8 cellular contexts compared by ENCODE assay signal in the genomic region with DNA sequence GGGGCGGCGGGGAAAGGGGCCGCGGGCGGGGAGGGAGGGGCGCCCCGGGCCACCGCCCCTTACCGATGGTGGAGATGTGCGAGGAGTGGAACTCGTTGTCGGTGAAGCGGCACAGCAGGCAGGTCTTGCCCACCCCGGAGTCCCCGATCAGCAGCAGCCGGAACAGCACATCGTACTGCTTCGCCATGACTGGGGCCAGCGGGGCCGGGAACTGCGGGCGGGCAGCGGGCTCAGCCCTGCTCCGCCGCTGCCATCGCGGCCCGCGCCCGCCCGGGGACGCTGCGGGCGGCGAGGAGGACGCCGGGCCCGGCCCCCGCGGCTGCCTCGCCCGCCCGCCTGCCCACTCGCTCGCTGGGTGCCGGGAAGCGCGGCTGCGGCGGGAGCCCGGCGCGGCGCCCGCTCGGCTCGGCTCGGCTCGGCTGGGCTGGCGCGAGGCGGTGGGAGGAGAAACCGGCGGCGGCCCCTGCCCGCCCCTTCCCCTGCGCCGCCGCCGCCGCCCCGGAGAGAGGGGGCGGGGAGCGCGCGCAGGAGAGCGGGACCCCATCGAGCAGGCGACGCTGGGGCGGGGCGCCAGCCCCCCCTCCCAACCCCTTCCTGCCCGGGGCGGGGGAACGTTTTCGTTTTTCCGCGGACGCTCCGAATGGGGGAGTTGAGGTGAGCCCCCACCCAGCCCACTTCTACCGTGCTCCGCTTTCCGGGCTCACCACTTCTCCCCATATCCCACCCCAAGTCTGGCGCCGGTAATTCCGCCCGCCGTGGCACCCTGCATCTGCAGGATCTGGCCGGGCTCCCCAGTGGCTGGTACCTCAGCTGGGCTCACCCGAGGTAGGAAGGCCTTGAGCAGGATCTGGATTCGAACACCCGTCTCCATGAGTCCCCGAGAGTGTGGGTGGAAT. TPM values are rescaled to one million over a fixed set of nuclear protein-coding genes. Genes with fewer than 3 reads are reported as not detected.
DNase-seq lines count a peak whose midpoint lies in the region; TF ChIP-seq lines count a peak whose summit lies in the region.

A gene (minus strand): TSS at position 447 of the 896 bp plus-strand sequence. CDS start 260 bp downstream, at position 187.

- peak within 1 kb of the TSS; percentile 89 for H3K14ac ChIP-seq in trophoblast cell (ENCODE audit: low read length)

- intact Hi-C loops in PC-9 (cut with micrococcal nuclease; ENCODE audit: unreplicated experiment) = loop anchor here (1.0 to 5.0 kb wide), 3 partner anchors 30 to 470 kb away; a partner anchor contains a TSS
- intact Hi-C loops in cardiac septum (cut with DNase I) = loop anchor here (5.0 kb wide), 1 partner anchor 60 kb away; a partner anchor contains a TSS

- peak within 1 kb of the TSS; percentile 90 for H2BK120ac ChIP-seq in trophoblast cell (ENCODE audit: insufficient read depth, low read length, poor library complexity)

- H3K79me1 ChIP-seq in trophoblast cell (ENCODE audit: low read length) = peaks cover 10% of the 10 kb centered on the region

- peak within 1 kb of the TSS; percentile 92 for H3K18ac ChIP-seq in trophoblast cell (ENCODE audit: low read length)

- peak within 1 kb of the TSS; percentile 77 for H4K12ac ChIP-seq in trophoblast cell (ENCODE audit: low read depth, low read length)

- peak within 1 kb of the TSS in 10 of 11 experiments; percentile 56 to 76 (median 72); a peak in 20 of 22 replicates for H3K27ac ChIP-seq in BLaER1 treated with 17β-estradiol and CSF1 and Interleukin-3, amounts not matched to agents 10 nM and 100 nM
- H3K27ac ChIP-seq in PC-9 (peak within 1 kb of the TSS; percentile 79), trophoblast cell (ENCODE audit: low read depth, low read length) (no peak within 1 kb of the TSS)

- H3K27ac Mint-ChIP-seq in activated naive CD8-positive, alpha-beta T cell = peak within 1 kb of the TSS; percentile 46

- peaks cover 2% of the 10 kb centered on the region for H3K36me3 Mint-ChIP-seq in activated naive CD8-positive, alpha-beta T cell

- peaks cover 39% of the 10 kb centered on the region for H3F3A ChIP-seq in PC-9 (ENCODE audit: insufficient read depth, low read depth)

- no peaks in the 10 kb centered on the region for H3K9me3 Mint-ChIP-seq in activated naive CD8-positive, alpha-beta T cell (ENCODE audit: low read depth)

- H4K8ac ChIP-seq in trophoblast cell (ENCODE audit: low read depth, low read length) = peak within 1 kb of the TSS; percentile 97

- H4K91ac ChIP-seq in trophoblast cell (ENCODE audit: low read depth, low read length) = peak within 1 kb of the TSS; percentile 83

- H3K4me1 Mint-ChIP-seq in activated naive CD8-positive, alpha-beta T cell (ENCODE audit: low read depth) = peaks cover 8% of the 10 kb centered on the region

- CTCF ChIA-PET in PC-9 (lab: Charles Lee) = no interaction called here

- H3K23ac ChIP-seq in trophoblast cell (ENCODE audit: low read length) = no peak within 1 kb of the TSS

- peak within 1 kb of the TSS; percentile 73 to 88 (median 83) for H3K9ac ChIP-seq in BLaER1 treated with 17β-estradiol and CSF1 and Interleukin-3, amounts not matched to agents 10 nM and 100 nM
- peak within 1 kb of the TSS; percentile 54 for H3K9ac ChIP-seq in trophoblast cell (ENCODE audit: low read length)

- BruUV-seq in PC-9 (replicated peaks; lab: Mats Ljungman, UMichigan) = no TSS peak

- H3K4me3 ChIP-seq in BLaER1 treated with 17β-estradiol and CSF1 and Interleukin-3, amounts not matched to agents 10 nM and 100 nM = peak within 1 kb of the TSS; percentile 56 to 85 (median 78)
- H3K4me3 ChIP-seq in PC-9 (peak within 1 kb of the TSS; percentile 83), trophoblast cell (ENCODE audit: low read depth, low read length) (peak within 1 kb of the TSS; percentile 87)

- H2AK5ac ChIP-seq in trophoblast cell (ENCODE audit: low read length) = peak within 1 kb of the TSS; percentile 53

- H3K27me3 ChIP-seq in BLaER1 treated with 17β-estradiol and CSF1 and Interleukin-3, amounts not matched to agents 10 nM and 100 nM = 0 out of 22 replicates have a peak, but pooled peaks cover 0 to 8% (median 0%) of the 10 kb centered on the region in 11 experiments
- H3K27me3 ChIP-seq in PC-9 (ENCODE audit: insufficient read depth, low read depth) (no peaks in the 10 kb centered on the region), trophoblast cell (ENCODE audit: insufficient read depth, low read length) (no peaks in the 10 kb centered on the region)

- H3K27me3 Mint-ChIP-seq in activated naive CD8-positive, alpha-beta T cell = no peaks in the 10 kb centered on the region

- H3K4me3 Mint-ChIP-seq in activated naive CD8-positive, alpha-beta T cell = peak within 1 kb of the TSS; percentile 86

- H2AFZ ChIP-seq in PC-9 (peak within 1 kb of the TSS; percentile 83), trophoblast cell (ENCODE audit: insufficient read depth, low read length, poor library complexity) (peak within 1 kb of the TSS; percentile 96)

- H3K36me3 ChIP-seq in BLaER1 treated with 17β-estradiol and CSF1 and Interleukin-3, amounts not matched to agents 10 nM and 100 nM = no peaks in the 10 kb centered on the region
- 0 out of 2 replicates have a peak, but pooled peaks cover 3% of the 10 kb centered on the region for H3K36me3 ChIP-seq in PC-9 (ENCODE audit: low read depth)
- no peaks in the 10 kb centered on the region for H3K36me3 ChIP-seq in trophoblast cell (ENCODE audit: control insufficient read depth in 1 of 2, insufficient read depth in 2 of 2, low read length in 2 of 2)

- H4K20me1 ChIP-seq in BLaER1 treated with 17β-estradiol and CSF1 and Interleukin-3, amounts not matched to agents 10 nM and 100 nM = peaks cover 0 to 20% (median 10%) of the 10 kb centered on the region in 11 experiments; a peak in 8 of 22 replicates
- H4K20me1 ChIP-seq in PC-9 (ENCODE audit: insufficient read depth) = no peaks in the 10 kb centered on the region

- H3K4me1 ChIP-seq in BLaER1 treated with 17β-estradiol and CSF1 and Interleukin-3, amounts not matched to agents 10 nM and 100 nM = peaks cover 12 to 50% (median 44%) of the 10 kb centered on the region in 10 experiments; a peak in 19 of 20 replicates
- peaks cover 46% of the 10 kb centered on the region for H3K4me1 ChIP-seq in PC-9 (replicated peaks; ENCODE audit: insufficient read depth)
- peaks cover 16 to 19% of the 10 kb centered on the region in 2 experiments for H3K4me1 ChIP-seq in trophoblast cell (ENCODE audit: control insufficient read depth in 1 of 2, insufficient read depth in 2 of 2, low read length in 2 of 2)

- peak within 1 kb of the TSS; percentile 82 to 98 (median 97) for H3K4me2 ChIP-seq in BLaER1 treated with 17β-estradiol and CSF1 and Interleukin-3, amounts not matched to agents 10 nM and 100 nM
- H3K4me2 ChIP-seq in PC-9 (peak within 1 kb of the TSS; percentile 87), trophoblast cell (ENCODE audit: low read length) (peak within 1 kb of the TSS; percentile 85)

- POLR2A ChIA-PET in PC-9 (lab: Charles Lee; ENCODE audit: unreplicated experiment) = no interaction called here

- no peak for DNase-seq in H4 (ENCODE audit: low spot score)
- DNase-seq in PC-9 = peak in 1 of 2 experiments; percentile 42
- no peak for DNase-seq in cardiac septum (ENCODE audit: low spot score)
- DNase-seq in trophoblast cell = peak; percentile 49 to 66
- DNase-seq in foreskin melanocyte = no peak
- no peak for DNase-seq in DMS153 (lab: John Stamatoyannopoulos, UW)

- H3K9me3 ChIP-seq in BLaER1 treated with 17β-estradiol and CSF1 and Interleukin-3, amounts not matched to agents 10 nM and 100 nM (replicated peaks in 1 of 11) = no peaks in the 10 kb centered on the region
- no peaks in the 10 kb centered on the region for H3K9me3 ChIP-seq in PC-9 (ENCODE audit: insufficient read depth, low read depth)
- H3K9me3 ChIP-seq in trophoblast cell (ENCODE audit: insufficient read depth, low read depth, low read length) = no peaks in the 10 kb centered on the region

- peak within 1 kb of the TSS; percentile 64 for H3K4ac ChIP-seq in trophoblast cell (ENCODE audit: low read depth, low read length)

- TF ChIP-seq CTCF in PC-9 (conservative IDR thresholded peaks at IDR 0.05) = no peak

- peak within 1 kb of the TSS; percentile 82 for H2BK12ac ChIP-seq in trophoblast cell (ENCODE audit: low read length)

- no CpG with 5 or more reads among the region's 103 CpGs for WGBS in trophoblast cell (ENCODE audit: extremely low coverage, insufficient coverage, insufficient read length)

- H3K79me2 ChIP-seq in PC-9 (ENCODE audit: low read depth) (peaks cover 50% of the 10 kb centered on the region), trophoblast cell (ENCODE audit: control insufficient read depth, insufficient read depth, low read length, poor library complexity) (peaks cover 3% of the 10 kb centered on the region)

- no peaks in the 10 kb centered on the region for H3K9me2 ChIP-seq in PC-9 (ENCODE audit: insufficient read depth)

- H2BK5ac ChIP-seq in trophoblast cell (ENCODE audit: low read depth, low read length, poor library complexity) = peak within 1 kb of the TSS; percentile 38

RNA-seq across cellular contexts. Expression of the gene that starts here (rescaled TPM):
- total RNA-seq in H4 (2014; rRNA removed; shearing (Covaris generic)) = 10.1 and 10.3 TPM in 2 replicates
- 52.9 and 74.9 TPM in 2 replicates for total RNA-seq in PC-9 (2021)
- 60.8 TPM for total RNA-seq in cardiac septum
- polyA plus RNA-seq in trophoblast cell (2013) = 21.0 and 21.9 TPM in 2 replicates

Comparison
In these comparisons a context has a peak if more than half of its experiments do, and no peak if none do; other contexts are left out.
1. DNase-seq: peak in trophoblast cell (2 of 2); none in H4 (single experiment), cardiac septum (single experiment), foreskin melanocyte (single experiment) and DMS153 (single experiment).
2. Peak in every context shown above with its lines, with median percentiles within 50 percentile points of each other: H3K4me2 ChIP-seq and H3K4me3 ChIP-seq.